Comparison of ENCODE assay signal across 24 cellular contexts in genomic region chr1:240877605-240878004, GRCh38.
A peak's percentile ranks its signal among the peaks of the same experiment; 100 is the strongest.
DNase-seq lines count a peak whose midpoint lies in the region; ATAC-seq, FAIRE-seq and TF ChIP-seq lines count a peak whose summit lies in the region.
"Had no signal": no experiment of that assay in that cellular context is flagged by ENCODE, and none has a peak within 500 bp of the region (broad histone marks: within the 10 kb centered on the region; RNA-seq: fewer than 3 reads in every experiment).

No MANE protein-coding gene starts in this region.

- TF ChIP-seq CTCF in HepG2 (CRISPR knock-in tag; IDR thresholded peaks at IDR 0.05) (no peak), right lobe of liver (IDR thresholded peaks at IDR 0.05) (no peak), Caco-2 (IDR thresholded peaks at IDR 0.05; ENCODE audit: insufficient read depth in 1 of 2, low read depth in 1 of 2, low read length in 1 of 2, severe bottlenecking in 1 of 2, unreplicated experiment in 1 of 2) (no peak), IMR-90 (conservative IDR thresholded peaks at IDR 0.05; ENCODE audit: low read depth, low read length) (no peak), sigmoid colon (IDR thresholded peaks at IDR 0.05) (no peak)

- no peak overlapping the region for H4K91ac ChIP-seq in IMR-90 (ENCODE audit: insufficient read depth, low read depth, low read length)

- H2BK20ac ChIP-seq in IMR-90 (ENCODE audit: low read depth, low read length) = no peak overlapping the region

- peaks cover 16% of the 10 kb centered on the region for H3K9me3 Mint-ChIP-seq in Caco-2 (ENCODE audit: unreplicated experiment)

- no peak overlapping the region for H3K18ac ChIP-seq in IMR-90 (ENCODE audit: low read depth, low read length)

- no peaks in the 10 kb centered on the region for H3K79me1 ChIP-seq in IMR-90 (ENCODE audit: low read depth in 1 of 2, low read length in 2 of 2)

- TF ChIP-seq EP300 in HepG2 (IDR thresholded peaks at IDR 0.05; ENCODE audit: low read depth in 2 of 2, low read length in 2 of 2) (no peak), HepG2 (CRISPR knock-in tag; IDR thresholded peaks at IDR 0.05; ENCODE audit: borderline replicate concordance) (no peak), sigmoid colon (IDR thresholded peaks at IDR 0.05) (no peak)

- H3K4me2 ChIP-seq in HepG2 (ENCODE audit: low read depth, low read length) (no peak overlapping the region), IMR-90 (ENCODE audit: low read depth, low read length) (no peak overlapping the region)
- H3K4me2 ChIP-seq: BLaER1 treated with 17β-estradiol and CSF1 and Interleukin-3, amounts not matched to agents 10 nM and 100 nM had no signal

- H4K8ac ChIP-seq in IMR-90 (ENCODE audit: low read depth in 2 of 2, low read length in 2 of 2) = no peak overlapping the region

- H3K9me3 ChIP-seq in HepG2 (ENCODE audit: low read length) = peaks cover 18% of the 10 kb centered on the region; the same call in 1 of the 2 replicates
- no peaks in the 10 kb centered on the region for H3K9me3 ChIP-seq in right lobe of liver
- H3K9me3 ChIP-seq in Caco-2 = no peaks in the 10 kb centered on the region
- no peaks in the 10 kb centered on the region for H3K9me3 ChIP-seq in IMR-90 (ENCODE audit: control insufficient read depth, insufficient read depth, low read length)
- H3K9me3 ChIP-seq in sigmoid colon = no peaks in the 10 kb centered on the region

- no TSS peak for BruUV-seq in HepG2 (replicated peaks; lab: Mats Ljungman, UMichigan)
- BruUV-seq in Caco-2 (replicated peaks; lab: Mats Ljungman, UMichigan) = no TSS peak
- BruUV-seq in IMR-90 (replicated peaks; lab: Mats Ljungman, UMichigan) = no TSS peak

- intact Hi-C loops in HepG2 (cut with micrococcal nuclease; ENCODE audit: unreplicated experiment) = no loop called here
- intact Hi-C loops in right lobe of liver (cut with DNase I) = no loop called here
- intact Hi-C loops in Caco-2 (cut with micrococcal nuclease; ENCODE audit: unreplicated experiment) = no loop called here
- intact Hi-C loops in IMR-90 (cut with micrococcal nuclease) = no loop called here
- intact Hi-C loops in sigmoid colon (cut with DNase I) = no loop called here

- no peak overlapping the region for H3K4me3 ChIP-seq in HepG2 (replicated peaks in 1 of 3; ENCODE audit: insufficient read depth in 1 of 3, low read depth in 2 of 3, low read length in 3 of 3)
- H3K4me3 ChIP-seq in right lobe of liver = no peak overlapping the region
- H3K4me3 ChIP-seq in Caco-2 (ENCODE audit: low read depth, low read length) = no peak overlapping the region
- H3K4me3 ChIP-seq in IMR-90 (ENCODE audit: insufficient read depth, low read depth, low read length) = no peak overlapping the region
- H3K4me3 ChIP-seq in sigmoid colon = no peak overlapping the region
- H3K4me3 ChIP-seq: BLaER1 treated with 17β-estradiol and CSF1 and Interleukin-3, amounts not matched to agents 10 nM and 100 nM; GM12878 had no signal

- H2AK5ac ChIP-seq in IMR-90 (ENCODE audit: low read depth, low read length) = no peak overlapping the region

- no peak overlapping the region for H3K14ac ChIP-seq in IMR-90 (replicated peaks; ENCODE audit: low read depth, low read length)

- H3K4ac ChIP-seq in IMR-90 (ENCODE audit: low read depth, low read length) = no peak overlapping the region

- H3K27ac Mint-ChIP-seq in Caco-2 (ENCODE audit: unreplicated experiment) = peak overlapping the region; percentile 31
- H3K27ac Mint-ChIP-seq: B cell; CD4-positive, alpha-beta T cell; CD8-positive, alpha-beta T cell had no signal

- CTCF ChIA-PET in HepG2 (lab: Yijun Ruan, JAX; ENCODE audit: low intra/inter-chr PET ratio, low total read pairs) (no interaction called here), Caco-2 (lab: Charles Lee) (no interaction called here), IMR-90 (lab: Yijun Ruan, JAX) (no interaction called here)

- no peak overlapping the region for H2AFZ ChIP-seq in HepG2 (ENCODE audit: low read length)
- H2AFZ ChIP-seq in IMR-90 (replicated peaks; ENCODE audit: low read length, poor library complexity) = no peak overlapping the region

- no peak overlapping the region for H2BK5ac ChIP-seq in IMR-90 (ENCODE audit: low read depth, low read length, poor library complexity, severe bottlenecking)

- no peak for FAIRE-seq in HepG2 (lab: Jason Lieb, UNC)
- FAIRE-seq: GM12878, GM12892, GM18507 had no signal

- H3K9ac ChIP-seq in HepG2 (ENCODE audit: insufficient read depth, low read depth, low read length) (no peak overlapping the region), IMR-90 (ENCODE audit: low read depth, low read length) (no peak overlapping the region)
- H3K9ac ChIP-seq: BLaER1 treated with 17β-estradiol and CSF1 and Interleukin-3, amounts not matched to agents 10 nM and 100 nM had no signal

- POLR2A ChIA-PET in HepG2 (lab: Yijun Ruan, JAX) = no interaction called here
- POLR2A ChIA-PET in Caco-2 (lab: Charles Lee) = no interaction called here
- POLR2A ChIA-PET in IMR-90 (lab: Charles Lee; ENCODE audit: unreplicated experiment) = no interaction called here

- H3K4me3 Mint-ChIP-seq in Caco-2 (ENCODE audit: unreplicated experiment) = no peak overlapping the region
- H3K4me3 Mint-ChIP-seq: B cell; CD4-positive, alpha-beta T cell; CD8-positive, alpha-beta T cell had no signal

- no peak overlapping the region for H2BK120ac ChIP-seq in IMR-90 (ENCODE audit: low read depth, low read length)

- H4K20me1 ChIP-seq in HepG2 (ENCODE audit: insufficient read depth, low read length) (no peaks in the 10 kb centered on the region), IMR-90 (ENCODE audit: insufficient read depth, low read length) (no peaks in the 10 kb centered on the region)
- H4K20me1 ChIP-seq: BLaER1 treated with 17β-estradiol and CSF1 and Interleukin-3, amounts not matched to agents 10 nM and 100 nM had no signal

- DNase-seq in HepG2 (ENCODE audit: low spot score) = no peak
- DNase-seq in right lobe of liver = no peak
- no peak for DNase-seq in Caco-2
- DNase-seq in IMR-90 = no peak
- no peak for DNase-seq in NCI-H1048 (lab: John Stamatoyannopoulos, UW)
- DNase-seq in sigmoid colon = no peak
- DNase-seq in activated CD4-positive, alpha-beta T cell treated with anti-CD3 and anti-CD28 coated beads for 4 hours = no peak
- DNase-seq: 8988T; AML-193; CD4-positive, alpha-beta T cell; CD8-positive, alpha-beta T cell; DMS 273 treated with DMSO at 0.1 percent for 48 hours; DMS153; DMS53; DMS79; DND-41; EL; GDM1 had no signal

- H2BK15ac ChIP-seq in IMR-90 (ENCODE audit: low read depth, low read length) = no peak overlapping the region

- no peak overlapping the region for H4K5ac ChIP-seq in IMR-90 (ENCODE audit: low read depth, low read length)

- ATAC-seq in HepG2 = no peak
- no peak for ATAC-seq in right lobe of liver
- no peak for ATAC-seq in IMR-90 (ENCODE audit: low read depth)
- ATAC-seq: CD8-positive, alpha-beta T cell; GM12878 had no signal

- no peaks in the 10 kb centered on the region for H3K9me1 ChIP-seq in IMR-90 (ENCODE audit: insufficient read depth, low read length)

- H3K27me3 ChIP-seq in HepG2 (ENCODE audit: control insufficient read depth in 1 of 2, insufficient read depth in 2 of 2, low read length in 2 of 2) (no peaks in the 10 kb centered on the region), right lobe of liver (no peaks in the 10 kb centered on the region), Caco-2 (replicated peaks; ENCODE audit: control insufficient read depth, insufficient read depth, low read length) (no peaks in the 10 kb centered on the region), IMR-90 (ENCODE audit: control insufficient read depth, insufficient read depth, low read length) (no peaks in the 10 kb centered on the region), sigmoid colon (no peaks in the 10 kb centered on the region)
- H3K27me3 ChIP-seq: BLaER1 treated with 17β-estradiol and CSF1 and Interleukin-3, amounts not matched to agents 10 nM and 100 nM had no signal

- no peak overlapping the region for H3K23ac ChIP-seq in IMR-90 (ENCODE audit: low read depth, low read length)

- H3K56ac ChIP-seq in IMR-90 (ENCODE audit: extremely low read depth, insufficient read depth, low read length) = no peak overlapping the region

- H3K4me1 ChIP-seq in HepG2 (ENCODE audit: insufficient read depth, low read length) (no peaks in the 10 kb centered on the region), right lobe of liver (no peaks in the 10 kb centered on the region), Caco-2 (no peaks in the 10 kb centered on the region), IMR-90 (ENCODE audit: control insufficient read depth, insufficient read depth, low read length) (no peaks in the 10 kb centered on the region), sigmoid colon (no peaks in the 10 kb centered on the region)
- H3K4me1 ChIP-seq: BLaER1 treated with 17β-estradiol and CSF1 and Interleukin-3, amounts not matched to agents 10 nM and 100 nM had no signal

- H3K36me3 ChIP-seq in HepG2 (replicated peaks in 1 of 2; ENCODE audit: control insufficient read depth in 1 of 2, insufficient read depth in 2 of 2, low read length in 2 of 2) = no peaks in the 10 kb centered on the region
- H3K36me3 ChIP-seq in right lobe of liver = no peaks in the 10 kb centered on the region
- no peaks in the 10 kb centered on the region for H3K36me3 ChIP-seq in Caco-2 (ENCODE audit: control insufficient read depth, insufficient read depth, low read length)
- no peaks in the 10 kb centered on the region for H3K36me3 ChIP-seq in IMR-90 (ENCODE audit: control insufficient read depth, insufficient read depth, low read length)
- H3K36me3 ChIP-seq in sigmoid colon = no peaks in the 10 kb centered on the region
- H3K36me3 ChIP-seq: BLaER1 treated with 17β-estradiol and CSF1 and Interleukin-3, amounts not matched to agents 10 nM and 100 nM had no signal

- no peaks in the 10 kb centered on the region for H3K79me2 ChIP-seq in HepG2 (ENCODE audit: insufficient read depth, low read length)

- H3K4me1 Mint-ChIP-seq in Caco-2 (ENCODE audit: low read depth, unreplicated experiment) = no peaks in the 10 kb centered on the region
- H3K4me1 Mint-ChIP-seq: B cell had no signal

- H2AK9ac ChIP-seq in IMR-90 (replicated peaks; ENCODE audit: low read depth, low read length, poor library complexity) = no peak overlapping the region

- in situ Hi-C loops in HepG2 (cut with HindIII; ENCODE audit: extremely low pct_ligation_motif_present, low pct_unique_long_range_greater_than_20kb) = loop anchor here (25.0 kb wide), 1 partner anchor 610 kb away; no protein-coding TSS in a partner anchor
- in situ Hi-C loops in IMR-90 (cut with MboI; ENCODE audit: low sequenced_read_pairs) = no loop called here

- H3K27ac ChIP-seq in HepG2 (ENCODE audit: extremely low read length, insufficient read depth, low read length) (no peak overlapping the region), right lobe of liver (no peak overlapping the region), IMR-90 (ENCODE audit: insufficient read depth, low read length) (no peak overlapping the region), sigmoid colon (no peak overlapping the region)
- H3K27ac ChIP-seq: BLaER1 treated with 17β-estradiol and CSF1 and Interleukin-3, amounts not matched to agents 10 nM and 100 nM; C4-2B had no signal

- H3K36me3 Mint-ChIP-seq in Caco-2 (ENCODE audit: insufficient read depth, unreplicated experiment) = no peaks in the 10 kb centered on the region
- H3K36me3 Mint-ChIP-seq: CD8-positive, alpha-beta T cell had no signal

- no peaks in the 10 kb centered on the region for H3K27me3 Mint-ChIP-seq in Caco-2 (ENCODE audit: insufficient read depth, unreplicated experiment)
- H3K27me3 Mint-ChIP-seq: B cell; CD4-positive, alpha-beta T cell had no signal

- TF ChIP-seq RAD21 in HepG2 (CRISPR knock-in tag; IDR thresholded peaks at IDR 0.05) = no peak
- TF ChIP-seq RAD21 in IMR-90 (IDR thresholded peaks at IDR 0.05; ENCODE audit: low read length) = no peak

- dilution Hi-C loops in IMR-90 (cut with HindIII; ENCODE audit: low sequenced_read_pairs, unreplicated experiment) = no loop called here

- 60% methylated on average over 1 of the region's 1 CpG for WGBS in HepG2 (ENCODE audit: low lambda C conversion rate)
- WGBS in right lobe of liver (ENCODE audit: insufficient coverage, low coverage, low lambda C conversion rate, missing lambda C conversion rate) = 73% methylated on average over 1 of the region's 1 CpG
- WGBS in IMR-90 (ENCODE audit: extremely low coverage in 2 of 2, insufficient read length in 1 of 2), 2 experiments = no CpG with 5 or more reads among the region's 1 CpG
- WGBS in sigmoid colon, 2 donors = 85 to 98% methylated on average over 1 of the region's 1 CpG

- TF ChIP-seq POLR2A in HepG2 (IDR thresholded peaks at IDR 0.05; ENCODE audit: insufficient read depth in 1 of 2, low read depth in 2 of 2, low read length in 2 of 2) = no peak
- TF ChIP-seq POLR2A in right lobe of liver (IDR thresholded peaks at IDR 0.05) = no peak
- no peak for TF ChIP-seq POLR2A in IMR-90 (IDR thresholded peaks at IDR 0.05; ENCODE audit: low read depth, low read length)
- no peak for TF ChIP-seq POLR2A in sigmoid colon (IDR thresholded peaks at IDR 0.05)
